9 cellular contexts compared by ENCODE assay signal in genomic region chr17:2282297-2282873, GRCh38. TPM values are rescaled to one million over a fixed set of nuclear protein-coding genes. Genes with fewer than 3 reads are reported as not detected.
DNase-seq lines count a peak whose midpoint lies in the region; ATAC-seq and TF ChIP-seq lines count a peak whose summit lies in the region.
"Had no signal": no experiment of that assay in that cellular context is flagged by ENCODE, and none has a peak within 500 bp of the region (broad histone marks: within the 10 kb centered on the region; RNA-seq: fewer than 3 reads in every experiment).

No MANE protein-coding gene starts in this region.

- H3K4me1 Mint-ChIP-seq in glutamatergic neuron (ENCODE audit: low read depth, unreplicated experiment): peaks cover 2% of the 10 kb centered on the region

- TF ChIP-seq CTCF in GM10266 (IDR thresholded peaks at IDR 0.05; ENCODE audit: control insufficient read depth, insufficient read depth, low read depth, missing control alignments) (peak; percentile 53), glutamatergic neuron (IDR thresholded peaks at IDR 0.05; ENCODE audit: partially characterized antibody, unreplicated experiment) (peak; percentile 80), psoas muscle (IDR thresholded peaks at IDR 0.05) (peak; percentile 55)

- H3K27me3 Mint-ChIP-seq in glutamatergic neuron (ENCODE audit: unreplicated experiment): peaks cover 4% of the 10 kb centered on the region

- no peaks in the 10 kb centered on the region for H3K27me3 ChIP-seq in psoas muscle (ENCODE audit: insufficient read depth in 3 of 3, low read length in 2 of 3)

- DNase-seq in AG08396 (ENCODE audit: low spot score): peak; percentile 44
- DNase-seq in GM10266 (ENCODE audit: extremely low spot score): peak; percentile 56
- peak; percentile 44 for DNase-seq in NCI-H226
- DNase-seq in activated naive CD4-positive, alpha-beta T cell treated with anti-CD3 and anti-CD28 coated beads, Interleukin-2, amount 50 U/mL, for 72 hours (ENCODE audit: low spot score in 2 of 2): no peak
- no peak for DNase-seq in glutamatergic neuron
- DNase-seq in psoas muscle: peak in 1 of 2 donors; percentile 59
- no peak for DNase-seq in mesenteric fat pad (ENCODE audit: low spot score)

- H3K27ac ChIP-seq in psoas muscle: no peak overlapping the region
- H3K27ac ChIP-seq: skin epidermis had no signal

- H3K9me3 Mint-ChIP-seq in activated naive CD4-positive, alpha-beta T cell treated with anti-CD3 and anti-CD28 coated beads, Interleukin-2, amount 50 U/mL, for 72 hours: no peaks in the 10 kb centered on the region
- H3K9me3 Mint-ChIP-seq in glutamatergic neuron (ENCODE audit: unreplicated experiment): no peaks in the 10 kb centered on the region

- H3K36me3 Mint-ChIP-seq in activated naive CD4-positive, alpha-beta T cell treated with anti-CD3 and anti-CD28 coated beads, Interleukin-2, amount 50 U/mL, for 72 hours: peaks cover 27 to 28% of the 10 kb centered on the region in 2 donors
- peaks cover 5% of the 10 kb centered on the region for H3K36me3 Mint-ChIP-seq in glutamatergic neuron (ENCODE audit: unreplicated experiment)

- intact Hi-C loops in psoas muscle (cut with DNase I): loop anchor here in 1 of 2 donors (2.0 kb wide), 1 partner anchor 228 kb away; the partner anchor contains the start of gene HIC1

- H3K4me3 Mint-ChIP-seq in glutamatergic neuron (ENCODE audit: unreplicated experiment): no peak overlapping the region

- H3K36me3 ChIP-seq in psoas muscle (ENCODE audit: insufficient read depth in 1 of 2, low read depth in 1 of 2): peaks cover 14 to 95% of the 10 kb centered on the region in 2 donors

- 61 to 67% (median 66%) methylated on average over 7 of the region's 7 CpGs for WGBS in psoas muscle, 3 donors

- ATAC-seq in activated naive CD4-positive, alpha-beta T cell treated with anti-CD3 and anti-CD28 coated beads, Interleukin-2, amount 50 U/mL, for 72 hours: peak; percentile 74 to 85
- peak; percentile 34 to 70 (median 66) for ATAC-seq in psoas muscle
- no peak for ATAC-seq in HG03097 (IDR thresholded peaks at IDR 0.05; ENCODE audit: low FRiP score, unreplicated experiment)

- H3K4me3 ChIP-seq in psoas muscle: no peak overlapping the region
- H3K4me3 ChIP-seq: skin epidermis had no signal

- H3K4me1 ChIP-seq in psoas muscle: no peaks in the 10 kb centered on the region

- no peaks in the 10 kb centered on the region for H3K9me3 ChIP-seq in psoas muscle

- peak overlapping the region; percentile 11 to 71 for H3K27ac Mint-ChIP-seq in activated naive CD4-positive, alpha-beta T cell treated with anti-CD3 and anti-CD28 coated beads, Interleukin-2, amount 50 U/mL, for 72 hours
- peak overlapping the region; percentile 14 for H3K27ac Mint-ChIP-seq in glutamatergic neuron (ENCODE audit: unreplicated experiment)

RNA-seq across cellular contexts. Expression of gene SMG6, which starts 21.2 kb away (rescaled TPM):
- 10 to 100 TPM; 40.1 to 45.2 TPM for total RNA-seq in activated naive CD4-positive, alpha-beta T cell treated with anti-CD3 and anti-CD28 coated beads, Interleukin-2, amount 50 U/mL, for 72 hours
- total RNA-seq in glutamatergic neuron (ENCODE audit: unreplicated experiment) (42.7 TPM), psoas muscle (10 to 100 TPM; 16.3 to 24.1 (median 19.7) TPM), mesenteric fat pad (31.9 TPM)
- 10 to 100 TPM in 2 of 3 donors, 1 to 10 TPM in 1; 9.4 to 14.3 (median 11.6) TPM for polyA plus RNA-seq in psoas muscle

RNA-seq across cellular contexts. Expression of gene SRR, which starts 21.4 kb away (rescaled TPM):
- total RNA-seq in activated naive CD4-positive, alpha-beta T cell treated with anti-CD3 and anti-CD28 coated beads, Interleukin-2, amount 50 U/mL, for 72 hours: 10 to 100 TPM in 1 of 2 donors, 1 to 10 TPM in 1; 6.3 to 15.9 TPM
- 22.0 TPM for total RNA-seq in glutamatergic neuron (ENCODE audit: unreplicated experiment)
- 1 to 10 TPM; 3.9 to 9.1 (median 5.4) TPM for total RNA-seq in psoas muscle
- 1 to 10 TPM; 2.2 to 9.6 (median 3.0) TPM for polyA plus RNA-seq in psoas muscle
- 10.0 TPM for total RNA-seq in mesenteric fat pad

RNA-seq across cellular contexts. Expression of gene TSR1, which starts 53.9 kb away (rescaled TPM):
- total RNA-seq in activated naive CD4-positive, alpha-beta T cell treated with anti-CD3 and anti-CD28 coated beads, Interleukin-2, amount 50 U/mL, for 72 hours: 10 to 100 TPM; 55.9 to 73.4 TPM
- 25.6 TPM for total RNA-seq in glutamatergic neuron (ENCODE audit: unreplicated experiment)
- total RNA-seq in psoas muscle: 10 to 100 TPM; 36.6 to 64.2 (median 54.7) TPM
- polyA plus RNA-seq in psoas muscle: 10 to 100 TPM; 31.0 to 63.4 (median 50.9) TPM
- total RNA-seq in mesenteric fat pad: 34.5 TPM

RNA-seq across cellular contexts. Expression of gene SGSM2, which starts 54.9 kb away (rescaled TPM):
- total RNA-seq in activated naive CD4-positive, alpha-beta T cell treated with anti-CD3 and anti-CD28 coated beads, Interleukin-2, amount 50 U/mL, for 72 hours: 10 to 100 TPM; 27.8 to 50.1 TPM
- 111 TPM for total RNA-seq in glutamatergic neuron (ENCODE audit: unreplicated experiment)
- total RNA-seq in psoas muscle: 10 to 100 TPM; 12.1 to 25.6 (median 18.6) TPM
- 10 to 100 TPM in 1 of 3 donors, 1 to 10 TPM in 2; 9.6 to 13.5 (median 9.6) TPM for polyA plus RNA-seq in psoas muscle
- total RNA-seq in mesenteric fat pad: 35.6 TPM

Comparison
In these comparisons a context has a peak if more than half of its experiments do, and no peak if none do; other contexts are left out.
1. DNase-seq: peak in AG08396 (single experiment), GM10266 (single experiment) and NCI-H226 (single experiment); none in activated naive CD4-positive, alpha-beta T cell treated with anti-CD3 and anti-CD28 coated beads, Interleukin-2, amount 50 U/mL, for 72 hours (0 of 2), glutamatergic neuron (single experiment) and mesenteric fat pad (single experiment).
2. Peak in every context shown above with its lines, with median percentiles within 50 percentile points of each other: CTCF ChIP-seq.